In genomic region chr9:127763918-127764384, GRCh38 we compare ENCODE assay signal across 8 cellular contexts. TPM values are rescaled to one million over a fixed set of nuclear protein-coding genes. Genes with fewer than 3 reads are reported as not detected.
DNase-seq lines count a peak whose midpoint lies in the region; ATAC-seq and TF ChIP-seq lines count a peak whose summit lies in the region.

No MANE protein-coding gene starts in this region.

- H3K36me3 ChIP-seq in WERI-Rb-1: no peaks in the 10 kb centered on the region

- peak; percentile 91 for TF ChIP-seq CTCF in WERI-Rb-1 (IDR thresholded peaks at IDR 0.05; ENCODE audit: low read depth, low read length)
- peak; percentile 31 for TF ChIP-seq CTCF in fibroblast of villous mesenchyme (IDR thresholded peaks at IDR 0.05; ENCODE audit: insufficient read depth, low read depth, low read length)

- H3K27me3 ChIP-seq in WERI-Rb-1 (ENCODE audit: insufficient read depth, low read depth, severe bottlenecking): no peaks in the 10 kb centered on the region

- H3K9me3 ChIP-seq in WERI-Rb-1 (ENCODE audit: severe bottlenecking): peaks cover 4% of the 10 kb centered on the region

- intact Hi-C loops in sciatic nerve (cut with DNase I): no loop called here

- H3K4me3 ChIP-seq in WERI-Rb-1 (ENCODE audit: low read depth, low read length) (no peak overlapping the region), fibroblast of villous mesenchyme (ENCODE audit: low read depth, low read length) (no peak overlapping the region)

- ATAC-seq in sciatic nerve: peak; percentile 19

- DNase-seq in activated effector memory CD4-positive, alpha-beta T cell treated with anti-CD3 and anti-CD28 coated beads, Interleukin-2, amount 50 U/mL, for 16 hours: peak; percentile 74
- no peak for DNase-seq in activated effector memory CD4-positive, alpha-beta T cell treated with Interleukin-2 at 50 U/mL for 16 hours
- DNase-seq in WERI-Rb-1 (peak; percentile 79), fibroblast of villous mesenchyme (ENCODE audit: low read depth) (no peak), sciatic nerve (ENCODE audit: low spot score) (no peak), NCI-H128 (lab: John Stamatoyannopoulos, UW; ENCODE audit: unreplicated experiment) (no peak), NCI-H2029 (lab: John Stamatoyannopoulos, UW) (no peak), GOT3 (lab: John Stamatoyannopoulos, UW) (no peak)

- no peak overlapping the region for H3K27ac ChIP-seq in WERI-Rb-1

RNA-seq across cellular contexts. Expression of gene SH2D3C, which starts 14.5 kb away (rescaled TPM):
- total RNA-seq in fibroblast of villous mesenchyme (0.32 and 0.43 TPM in 2 replicates), sciatic nerve (22.6 TPM)

RNA-seq across cellular contexts. Expression of gene CDK9, which starts 21.9 kb away (rescaled TPM):
- total RNA-seq in fibroblast of villous mesenchyme: 37.0 and 50.1 TPM in 2 replicates
- 127 TPM for total RNA-seq in sciatic nerve

RNA-seq across cellular contexts. Expression of gene TOR2A, which starts 28.9 kb away (rescaled TPM):
- total RNA-seq in fibroblast of villous mesenchyme: 4.2 and 5.2 TPM in 2 replicates
- 6.8 TPM for total RNA-seq in sciatic nerve

RNA-seq across cellular contexts. Expression of gene FPGS, which starts 38.7 kb away (rescaled TPM):
- total RNA-seq in fibroblast of villous mesenchyme: 77.7 and 93.7 TPM in 2 replicates
- 69.7 TPM for total RNA-seq in sciatic nerve

RNA-seq across cellular contexts. Expression of gene TTC16, which starts 48.1 kb away (rescaled TPM):
- total RNA-seq in fibroblast of villous mesenchyme (not detected in 2 replicates), sciatic nerve (0.13 TPM)

Comparison
In these comparisons a context has a peak if more than half of its experiments do, and no peak if none do; other contexts are left out.
1. DNase-seq: peak in activated effector memory CD4-positive, alpha-beta T cell treated with anti-CD3 and anti-CD28 coated beads, Interleukin-2, amount 50 U/mL, for 16 hours (single experiment) and WERI-Rb-1 (single experiment); none in activated effector memory CD4-positive, alpha-beta T cell treated with Interleukin-2 at 50 U/mL for 16 hours (single experiment), fibroblast of villous mesenchyme (single experiment), sciatic nerve (single experiment), NCI-H128 (single experiment), NCI-H2029 (single experiment) and GOT3 (single experiment).
2. RNA of gene SH2D3C, which starts 14.5 kb away (total RNA-seq): 22.6 TPM in sciatic nerve (single experiment); 0.32 to 0.43 TPM in fibroblast of villous mesenchyme; every median in the first group is over 10 times any median in the second.